ENCODE assay signal across 7 cellular contexts in genomic region chr2:28665978-28666377, GRCh38.
DNase-seq lines count a peak whose midpoint lies in the region; ATAC-seq and TF ChIP-seq lines count a peak whose summit lies in the region.
"Not testable (repeated sequence)": the region's sequence is repeated elsewhere in the genome, so short reads cannot be mapped to it uniquely, and the experiment has no call there.

No MANE protein-coding gene starts in this region.

- WGBS in esophagus, 2 donors = 64 to 88% methylated on average over 3 of the region's 3 CpGs

- DNase-seq in adipocyte (ENCODE audit: low read depth); left ventricle myocardium inferior; thoracic aorta (ENCODE audit: low spot score); uterus: not testable (repeated sequence)

- not testable (repeated sequence) for H3K27me3 ChIP-seq in adipocyte (replicated peaks; ENCODE audit: control insufficient read depth, insufficient read depth, low read length); esophagus (ENCODE audit: control insufficient read depth in 1 of 2, insufficient read depth in 2 of 2, low read length in 2 of 2); left ventricle myocardium inferior (ENCODE audit: low read depth); muscle layer of duodenum (ENCODE audit: low read depth, low read length); rectal smooth muscle tissue (ENCODE audit: control insufficient read depth, insufficient read depth, low read length); thoracic aorta (replicated peaks; ENCODE audit: insufficient read depth); uterus

- H3K36me3 ChIP-seq in adipocyte (ENCODE audit: control insufficient read depth, insufficient read depth, low read length, severe bottlenecking); esophagus (ENCODE audit: control insufficient read depth in 2 of 2, insufficient read depth in 2 of 2, low read length in 1 of 2); left ventricle myocardium inferior; muscle layer of duodenum (ENCODE audit: control insufficient read depth in 1 of 2, insufficient read depth in 2 of 2, low read length in 2 of 2); rectal smooth muscle tissue (ENCODE audit: control insufficient read depth, insufficient read depth, low read length); thoracic aorta; uterus: not testable (repeated sequence)

- TF ChIP-seq POLR2A in uterus (IDR thresholded peaks at IDR 0.05) = not testable (repeated sequence)

- H3K9ac ChIP-seq in adipocyte (ENCODE audit: low read length) = peak overlapping the region; percentile 63
- not testable (repeated sequence) for H3K9ac ChIP-seq in rectal smooth muscle tissue (ENCODE audit: low read length)

- not testable (repeated sequence) for TF ChIP-seq CTCF in left ventricle myocardium inferior (IDR thresholded peaks at IDR 0.05; ENCODE audit: borderline replicate concordance); thoracic aorta (IDR thresholded peaks at IDR 0.05); uterus (IDR thresholded peaks at IDR 0.05)

- intact Hi-C loops in left ventricle myocardium inferior (cut with micrococcal nuclease); uterus (cut with DNase I; ENCODE audit: low total_unique reads): not testable (repeated sequence)

- H3K27ac ChIP-seq in esophagus (ENCODE audit: low read depth in 2 of 2, low read length in 1 of 2) (peak overlapping the region; percentile 23 to 94), left ventricle myocardium inferior (replicated peaks) (peak overlapping the region; percentile 87), muscle layer of duodenum (ENCODE audit: low read length) (peak overlapping the region; percentile 68), rectal smooth muscle tissue (ENCODE audit: low read depth, low read length) (peak overlapping the region; percentile 87), thoracic aorta (peak overlapping the region; percentile 94 to 96), uterus (peak overlapping the region; percentile 89 to 92)

- not testable (repeated sequence) for ATAC-seq in thoracic aorta (ENCODE audit: insufficient number of reproducible peaks, low FRiP score, low read depth)

- H3K9me3 ChIP-seq in adipocyte (ENCODE audit: control insufficient read depth, low read length); esophagus (ENCODE audit: control insufficient read depth in 2 of 2, insufficient read depth in 1 of 2, low read depth in 1 of 2, low read length in 1 of 2); left ventricle myocardium inferior (replicated peaks); muscle layer of duodenum (ENCODE audit: control insufficient read depth in 1 of 2, low read length in 2 of 2); thoracic aorta; uterus: not testable (repeated sequence)

- peak overlapping the region; percentile 31 for H3K4me3 ChIP-seq in adipocyte (ENCODE audit: low read length)
- H3K4me3 ChIP-seq in esophagus (ENCODE audit: low read depth in 1 of 2, low read length in 2 of 2); left ventricle myocardium inferior; muscle layer of duodenum (ENCODE audit: low read depth in 1 of 2, low read length in 2 of 2); rectal smooth muscle tissue (ENCODE audit: low read length); thoracic aorta; uterus: not testable (repeated sequence)

- peaks cover 49% of the 10 kb centered on the region for H3K4me1 ChIP-seq in adipocyte (ENCODE audit: control insufficient read depth, insufficient read depth, low read length)
- peaks cover 2 to 27% of the 10 kb centered on the region in 2 donors for H3K4me1 ChIP-seq in esophagus (ENCODE audit: control insufficient read depth in 2 of 2, insufficient read depth in 2 of 2, low read length in 1 of 2)
- peaks cover 44% of the 10 kb centered on the region for H3K4me1 ChIP-seq in left ventricle myocardium inferior
- H3K4me1 ChIP-seq in muscle layer of duodenum (ENCODE audit: control insufficient read depth in 1 of 2, insufficient read depth in 2 of 2, low read length in 2 of 2) = peaks cover 20 to 36% of the 10 kb centered on the region in 2 donors
- H3K4me1 ChIP-seq in rectal smooth muscle tissue (ENCODE audit: control insufficient read depth, insufficient read depth, low read length) = peaks cover 48% of the 10 kb centered on the region
- H3K4me1 ChIP-seq in thoracic aorta (ENCODE audit: control insufficient read depth in 1 of 2, low read depth in 2 of 2) = peaks cover 19 to 61% of the 10 kb centered on the region in 2 donors
- H3K4me1 ChIP-seq in uterus = peaks cover 10 to 21% of the 10 kb centered on the region in 2 donors
